8 cellular contexts compared by ENCODE assay signal in the genomic region with DNA sequence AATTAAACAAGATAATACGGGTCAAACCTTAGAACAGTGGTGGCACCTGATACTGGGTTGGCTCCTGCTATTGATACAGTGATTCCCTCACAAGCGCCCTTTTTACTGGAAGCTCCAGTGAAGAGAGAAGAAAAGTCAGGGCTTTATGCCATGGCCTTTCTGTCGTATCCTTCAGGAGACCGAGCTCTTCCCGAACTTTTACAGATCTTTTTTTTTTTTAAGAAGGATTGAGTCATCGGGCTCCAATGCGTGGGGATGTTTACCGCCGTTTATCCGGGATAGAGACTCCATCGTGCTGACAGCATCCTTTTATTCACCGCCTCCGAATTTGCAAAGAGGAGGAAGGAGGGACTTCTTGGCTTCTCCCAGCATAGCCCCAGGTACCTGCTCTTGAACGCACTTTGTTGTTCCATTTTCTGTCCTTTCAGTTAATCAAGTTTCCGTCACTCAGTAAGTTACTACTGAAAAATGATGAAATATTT. TPM values are rescaled to one million over a fixed set of nuclear protein-coding genes. Genes with fewer than 3 reads are reported as not detected.
DNase-seq lines count a peak whose midpoint lies in the region; ATAC-seq and TF ChIP-seq lines count a peak whose summit lies in the region.

No MANE protein-coding gene starts in this region.

- peak overlapping the region; percentile 85 for H3K9ac ChIP-seq in HUES64 (ENCODE audit: low read depth, low read length)

- intact Hi-C loops in activated CD4-positive, alpha-beta T cell treated with anti-CD3 and anti-CD28 coated beads for 36 hours (cut with DNase I, micrococcal nuclease), result loop anchor here (1.0 to 2.0 kb wide), 14 partner anchors 46 to 288 kb away; a partner anchor contains a TSS
- intact Hi-C loops in activated CD8-positive, alpha-beta T cell treated with anti-CD3 and anti-CD28 coated beads for 36 hours (cut with micrococcal nuclease), result loop anchor here (10.0 kb wide), 1 partner anchor 92 kb away; a partner anchor contains a TSS

- H3K27ac ChIP-seq in HUES64 (ENCODE audit: low read depth, low read length) (peak overlapping the region; percentile 73; the same call in 1 of the 2 replicates), gastroesophageal sphincter (peak overlapping the region; percentile 47 to 90 (median 86))

- POLR2A ChIA-PET in activated CD4-positive, alpha-beta T cell treated with anti-CD3 and anti-CD28 coated beads for 36 hours (lab: Charles Lee), result interaction anchor here (0.9 kb wide), 1 partner anchor 48 kb away, joined by 3 read pairs; a partner anchor contains a TSS
- POLR2A ChIA-PET in activated CD8-positive, alpha-beta T cell treated with anti-CD3 and anti-CD28 coated beads for 36 hours (lab: Charles Lee), result interaction anchor here (0.6 to 1.6 kb wide), 6 partner anchors 18 to 387 kb away, joined by 3 to 4 read pairs (median 4); a partner anchor contains a TSS

- H3K9me3 ChIP-seq in HUES64 (ENCODE audit: insufficient read depth, low read depth, low read length) (no peaks in the 10 kb centered on the region), gastroesophageal sphincter (peaks cover 0 to 4% (median 0%) of the 10 kb centered on the region in 3 donors)

- no peaks in the 10 kb centered on the region for H3K27me3 Mint-ChIP-seq in activated CD4-positive, alpha-beta T cell treated with anti-CD3 and anti-CD28 coated beads for 36 hours
- H3K27me3 Mint-ChIP-seq in activated CD8-positive, alpha-beta T cell treated with anti-CD3 and anti-CD28 coated beads for 36 hours, result no peaks in the 10 kb centered on the region
- no peaks in the 10 kb centered on the region for H3K27me3 Mint-ChIP-seq in osteocyte (ENCODE audit: unreplicated experiment)

- H3K27ac Mint-ChIP-seq in activated CD4-positive, alpha-beta T cell treated with anti-CD3 and anti-CD28 coated beads for 36 hours, result peak overlapping the region; percentile 92
- H3K27ac Mint-ChIP-seq in activated CD8-positive, alpha-beta T cell treated with anti-CD3 and anti-CD28 coated beads for 36 hours, result peak overlapping the region; percentile 94
- H3K27ac Mint-ChIP-seq in osteocyte (ENCODE audit: unreplicated experiment), result peak overlapping the region; percentile 94

- H3K36me3 ChIP-seq in HUES64 (ENCODE audit: insufficient read depth, low read length) (peaks cover 31% of the 10 kb centered on the region), gastroesophageal sphincter (peaks cover 0 to 38% of the 10 kb centered on the region in 2 donors)

- no peak for TF ChIP-seq POLR2A in gastroesophageal sphincter (IDR thresholded peaks at IDR 0.05)

- peaks cover 8% of the 10 kb centered on the region for H3K4me1 ChIP-seq in HUES64 (ENCODE audit: insufficient read depth, low read length)
- peaks cover 0 to 14% (median 4%) of the 10 kb centered on the region in 3 donors for H3K4me1 ChIP-seq in gastroesophageal sphincter

- H3K9me3 Mint-ChIP-seq in activated CD4-positive, alpha-beta T cell treated with anti-CD3 and anti-CD28 coated beads for 36 hours (ENCODE audit: low read depth), result peaks cover 7% of the 10 kb centered on the region
- H3K9me3 Mint-ChIP-seq in activated CD8-positive, alpha-beta T cell treated with anti-CD3 and anti-CD28 coated beads for 36 hours, result peaks cover 13% of the 10 kb centered on the region
- H3K9me3 Mint-ChIP-seq in osteocyte (ENCODE audit: unreplicated experiment), result no peaks in the 10 kb centered on the region

- H3K4me3 Mint-ChIP-seq in activated CD4-positive, alpha-beta T cell treated with anti-CD3 and anti-CD28 coated beads for 36 hours, result peak overlapping the region; percentile 90
- H3K4me3 Mint-ChIP-seq in activated CD8-positive, alpha-beta T cell treated with anti-CD3 and anti-CD28 coated beads for 36 hours, result peak overlapping the region; percentile 84
- H3K4me3 Mint-ChIP-seq in osteocyte (ENCODE audit: unreplicated experiment), result peak overlapping the region; percentile 91

- H3K36me3 Mint-ChIP-seq in activated CD4-positive, alpha-beta T cell treated with anti-CD3 and anti-CD28 coated beads for 36 hours (ENCODE audit: low read depth), result peaks cover 39% of the 10 kb centered on the region
- peaks cover 37% of the 10 kb centered on the region for H3K36me3 Mint-ChIP-seq in activated CD8-positive, alpha-beta T cell treated with anti-CD3 and anti-CD28 coated beads for 36 hours (ENCODE audit: low read depth)
- H3K36me3 Mint-ChIP-seq in osteocyte (ENCODE audit: unreplicated experiment), result peaks cover 21% of the 10 kb centered on the region

- no peak for TF ChIP-seq CTCF in activated CD8-positive, alpha-beta T cell treated with anti-CD3 and anti-CD28 coated beads for 36 hours (IDR thresholded peaks at IDR 0.05)
- TF ChIP-seq CTCF in gastroesophageal sphincter (IDR thresholded peaks at IDR 0.05) (no peak), osteocyte (IDR thresholded peaks at IDR 0.05) (no peak)

- H3K4me1 Mint-ChIP-seq in activated CD4-positive, alpha-beta T cell treated with anti-CD3 and anti-CD28 coated beads for 36 hours, result peaks cover 20% of the 10 kb centered on the region
- H3K4me1 Mint-ChIP-seq in activated CD8-positive, alpha-beta T cell treated with anti-CD3 and anti-CD28 coated beads for 36 hours (ENCODE audit: low read depth), result peaks cover 22% of the 10 kb centered on the region
- H3K4me1 Mint-ChIP-seq in osteocyte (ENCODE audit: unreplicated experiment), result peaks cover 18% of the 10 kb centered on the region

- no peak for ATAC-seq in activated CD4-positive, alpha-beta T cell treated with anti-CD3 and anti-CD28 coated beads for 36 hours
- ATAC-seq in activated CD8-positive, alpha-beta T cell treated with anti-CD3 and anti-CD28 coated beads for 36 hours, result no peak
- ATAC-seq in gastroesophageal sphincter (no peak), HG03442 (IDR thresholded peaks at IDR 0.05; ENCODE audit: unreplicated experiment) (no peak)

- CTCF ChIA-PET in activated CD4-positive, alpha-beta T cell treated with anti-CD3 and anti-CD28 coated beads for 36 hours (lab: Charles Lee), result interaction anchor here (0.5 kb wide), 1 partner anchor 618 kb away, joined by 3 read pairs; no protein-coding TSS in a partner anchor
- CTCF ChIA-PET in activated CD8-positive, alpha-beta T cell treated with anti-CD3 and anti-CD28 coated beads for 36 hours (lab: Charles Lee), result no interaction called here

- H3K27me3 ChIP-seq in HUES64 (ENCODE audit: insufficient read depth, low read length) (no peaks in the 10 kb centered on the region), gastroesophageal sphincter (no peaks in the 10 kb centered on the region)

- peak overlapping the region; percentile 94 for H3K4me3 ChIP-seq in HUES64 (ENCODE audit: low read length)
- H3K4me3 ChIP-seq in gastroesophageal sphincter, result peak overlapping the region; percentile 56 to 71

- no peak for TF ChIP-seq EP300 in gastroesophageal sphincter (IDR thresholded peaks at IDR 0.05)

- peak; percentile 12 for DNase-seq in activated CD4-positive, alpha-beta T cell treated with anti-CD3 and anti-CD28 coated beads for 36 hours
- no peak for DNase-seq in activated CD4-positive, alpha-beta T cell treated with anti-CD3 and anti-CD28 coated beads for 4 hours
- DNase-seq in activated CD8-positive, alpha-beta T cell treated with anti-CD3 and anti-CD28 coated beads for 36 hours, result no peak
- no peak for DNase-seq in osteocyte (ENCODE audit: extremely low spot score, unreplicated experiment)
- DNase-seq in RPMI8226, result no peak

- under 1% methylated on average over 14 of the region's 15 CpGs for WGBS in HUES64
- 3 to 20% methylated on average over 2 to 15 of the region's 15 CpGs for WGBS in gastroesophageal sphincter (ENCODE audit: low coverage in 1 of 2), 2 donors

RNA-seq across cellular contexts. Expression of a gene that starts 0.6 kb away (rescaled TPM):
- 10 to 100 TPM; 19.4 to 20.6 TPM for total RNA-seq in activated CD4-positive, alpha-beta T cell treated with anti-CD3 and anti-CD28 coated beads for 36 hours
- polyA plus RNA-seq in HUES64 (2013, experiment 1 of 2), result 11.0 TPM
- 10.3 TPM for polyA plus RNA-seq in HUES64 (2013, experiment 2 of 2)
- total RNA-seq in activated CD8-positive, alpha-beta T cell treated with anti-CD3 and anti-CD28 coated beads for 36 hours, result 10 to 100 TPM; 17.7 to 18.5 TPM
- 10 to 100 TPM; 10.6 to 19.3 (median 14.7) TPM for total RNA-seq in gastroesophageal sphincter
- total RNA-seq in osteocyte, result 22.6 and 30.7 TPM in 2 replicates

RNA-seq across cellular contexts. Expression of a gene that starts 46.8 kb away (rescaled TPM):
- under 1 TPM; 0.26 to 0.34 TPM for total RNA-seq in activated CD4-positive, alpha-beta T cell treated with anti-CD3 and anti-CD28 coated beads for 36 hours
- polyA plus RNA-seq in HUES64 (2013, experiment 1 of 2), result 0.90 TPM
- polyA plus RNA-seq in HUES64 (2013, experiment 2 of 2), result 1.0 TPM
- under 1 TPM; 0.20 to 0.43 TPM for total RNA-seq in activated CD8-positive, alpha-beta T cell treated with anti-CD3 and anti-CD28 coated beads for 36 hours
- total RNA-seq in gastroesophageal sphincter, result 1 to 10 TPM in 3 of 4 donors, under 1 TPM in 1; 0.37 to 1.9 (median 1.4) TPM
- total RNA-seq in osteocyte, result 1.6 and 2.5 TPM in 2 replicates

RNA-seq across cellular contexts. Expression of a gene that starts 48.0 kb away (rescaled TPM):
- 10 to 100 TPM; 11.3 to 15.2 TPM for total RNA-seq in activated CD4-positive, alpha-beta T cell treated with anti-CD3 and anti-CD28 coated beads for 36 hours
- 9.5 TPM for polyA plus RNA-seq in HUES64 (2013, experiment 1 of 2)
- 13.0 TPM for polyA plus RNA-seq in HUES64 (2013, experiment 2 of 2)
- total RNA-seq in activated CD8-positive, alpha-beta T cell treated with anti-CD3 and anti-CD28 coated beads for 36 hours, result 1 to 10 TPM; 5.9 to 6.7 TPM
- total RNA-seq in gastroesophageal sphincter (10 to 100 TPM; 14.7 to 28.2 (median 20.5) TPM), osteocyte (28.8 TPM in 2 replicates)
